ENCODE assay signal across 1 cellular context in genomic region chr11:64659417-64660144, GRCh38.
TF ChIP-seq lines count a peak whose summit lies in the region.

No MANE protein-coding gene starts in this region.

TF ChIP-seq in H1, 55 proteins besides CTCF, POLR2A, EP300 and RAD21 (continued from another document):
- TF ChIP-seq CHD7 (IDR thresholded peaks at IDR 0.05; ENCODE audit: insufficient replicate concordance, low read length) (no peak), MAX (IDR thresholded peaks at IDR 0.05) (no peak)
